Comparison of ENCODE assay signal across 22 cellular contexts in the genomic region with DNA sequence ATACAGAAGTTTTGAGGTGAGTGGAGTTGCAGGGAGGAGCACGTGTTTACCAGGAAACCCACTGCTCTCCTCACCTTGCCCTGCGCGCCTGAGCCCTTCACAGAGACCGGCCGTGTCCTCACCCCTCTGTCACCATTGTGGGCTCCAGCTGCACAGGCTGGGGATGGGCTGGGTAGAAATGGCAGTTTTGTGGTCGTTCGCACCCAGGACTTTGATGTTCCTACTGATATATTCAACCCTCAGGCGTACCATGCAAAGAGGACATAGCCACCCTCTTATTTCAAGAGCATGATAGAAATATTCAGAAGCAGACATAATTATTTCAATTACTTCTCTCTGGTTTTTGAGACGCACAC.
DNase-seq lines count a peak whose midpoint lies in the region; ATAC-seq, FAIRE-seq and TF ChIP-seq lines count a peak whose summit lies in the region.
"Had no signal": no experiment of that assay in that cellular context is flagged by ENCODE, and none has a peak within 500 bp of the region (broad histone marks: within the 10 kb centered on the region; RNA-seq: fewer than 3 reads in every experiment).

No MANE protein-coding gene starts in this region.

- FAIRE-seq in pancreas (lab: Jason Lieb, UNC), result no peak
- FAIRE-seq: G401.6, GM12891, HTR-8/SVneo had no signal

- H3K4me1 Mint-ChIP-seq in HFFc6 (ENCODE audit: low read depth), result peaks cover 25% of the 10 kb centered on the region
- H3K4me1 Mint-ChIP-seq: B cell; CD4-positive, CD25-positive, alpha-beta regulatory T cell; CD8-positive, alpha-beta memory T cell had no signal

- no peak overlapping the region for H3K23ac ChIP-seq in mesenchymal stem cell (ENCODE audit: low read length in 2 of 2)

- DNase-seq in HFFc6 (no peak), SK-N-MC (ENCODE audit: low read depth, low spot score) (peak; percentile 30), mesenchymal stem cell (no peak), spleen (peak; percentile 38), pancreas (no peak)
- no peak for DNase-seq in activated CD4-positive, alpha-beta T cell treated with anti-CD3 and anti-CD28 coated beads, Interleukin-2, amount 50 U/mL, for 1 hour
- DNase-seq: CD4-positive, CD25-positive, alpha-beta regulatory T cell; CD8-positive, alpha-beta memory T cell; COR-L47; DMS 273 treated with DMSO at 0.1 percent for 48 hours; DMS53; H7; IMR-90; KBM-7 had no signal

- H3K27ac Mint-ChIP-seq in HFFc6, result no peak overlapping the region; the same call in 1 of the 2 replicates
- H3K27ac Mint-ChIP-seq: B cell; CD4-positive, CD25-positive, alpha-beta regulatory T cell; CD8-positive, alpha-beta memory T cell; GM23338 had no signal

- no peak overlapping the region for H2BK120ac ChIP-seq in mesenchymal stem cell (ENCODE audit: low read depth, low read length)

- H4K91ac ChIP-seq in mesenchymal stem cell (ENCODE audit: low read length), result no peak overlapping the region

- H3K36me3 ChIP-seq in SK-N-MC (ENCODE audit: insufficient read depth, low read length), result no peaks in the 10 kb centered on the region
- H3K36me3 ChIP-seq in mesenchymal stem cell (ENCODE audit: control insufficient read depth in 1 of 2, insufficient read depth in 2 of 2, low read depth in 1 of 2, low read length in 2 of 2), result no peaks in the 10 kb centered on the region
- H3K36me3 ChIP-seq in spleen, result no peaks in the 10 kb centered on the region
- H3K36me3 ChIP-seq in pancreas, result no peaks in the 10 kb centered on the region

- H3K4ac ChIP-seq in mesenchymal stem cell (ENCODE audit: low read depth in 1 of 2, low read length in 2 of 2), result no peak overlapping the region

- peak overlapping the region; percentile 9 for H2BK5ac ChIP-seq in mesenchymal stem cell (ENCODE audit: low read depth, low read length, poor library complexity, severe bottlenecking)

- H2AFZ ChIP-seq in mesenchymal stem cell (ENCODE audit: low read depth, low read length), result no peak overlapping the region
- H2AFZ ChIP-seq: GM23338 had no signal

- no peaks in the 10 kb centered on the region for H3K36me3 Mint-ChIP-seq in HFFc6 (ENCODE audit: low read depth)
- H3K36me3 Mint-ChIP-seq: CD4-positive, CD25-positive, alpha-beta regulatory T cell; CD8-positive, alpha-beta memory T cell had no signal

- no peak overlapping the region for H2BK12ac ChIP-seq in mesenchymal stem cell (ENCODE audit: low read length in 2 of 2)

- H3K4me3 ChIP-seq in SK-N-MC (peak overlapping the region; percentile 45), mesenchymal stem cell (ENCODE audit: insufficient read depth in 1 of 2, low read depth in 1 of 2, low read length in 2 of 2) (peak overlapping the region in 1 of 2 experiments; percentile 20), spleen (no peak overlapping the region), pancreas (no peak overlapping the region)
- H3K4me3 ChIP-seq: BLaER1 treated with 17β-estradiol and CSF1 and Interleukin-3, amounts not matched to agents 10 nM and 100 nM; GM23338 had no signal

- H3K14ac ChIP-seq in mesenchymal stem cell (ENCODE audit: low read length in 2 of 2), result no peak overlapping the region

- no peak for TF ChIP-seq POLR2A in spleen (IDR thresholded peaks at IDR 0.05)

- H3K27me3 ChIP-seq in mesenchymal stem cell (ENCODE audit: control insufficient read depth in 1 of 2, insufficient read depth in 1 of 2, low read length in 2 of 2) (no peaks in the 10 kb centered on the region), spleen (replicated peaks in 1 of 7) (no peaks in the 10 kb centered on the region), pancreas (no peaks in the 10 kb centered on the region)
- H3K27me3 ChIP-seq: BLaER1 treated with 17β-estradiol and CSF1 and Interleukin-3, amounts not matched to agents 10 nM and 100 nM had no signal

- H3K4me3 Mint-ChIP-seq in HFFc6, result peak overlapping the region; percentile 38; the same call in 1 of the 2 replicates
- H3K4me3 Mint-ChIP-seq: B cell; CD4-positive, CD25-positive, alpha-beta regulatory T cell; CD8-positive, alpha-beta memory T cell; GM23338 had no signal

- peak overlapping the region; percentile 21 for H2AK5ac ChIP-seq in mesenchymal stem cell (ENCODE audit: low read length, severe bottlenecking)

- no peak overlapping the region for H4K8ac ChIP-seq in mesenchymal stem cell (ENCODE audit: low read length)

- no peak overlapping the region for H2BK15ac ChIP-seq in mesenchymal stem cell (ENCODE audit: low read depth, poor library complexity, severe bottlenecking)

- no peaks in the 10 kb centered on the region for H3K9me3 ChIP-seq in SK-N-MC (ENCODE audit: low read depth, low read length)
- H3K9me3 ChIP-seq in mesenchymal stem cell (ENCODE audit: control insufficient read depth, low read length), result no peaks in the 10 kb centered on the region
- no peaks in the 10 kb centered on the region for H3K9me3 ChIP-seq in spleen
- H3K9me3 ChIP-seq in pancreas, result no peaks in the 10 kb centered on the region
- H3K9me3 ChIP-seq: BLaER1 treated with 17β-estradiol and CSF1 and Interleukin-3, amounts not matched to agents 10 nM and 100 nM had no signal

- peak overlapping the region; percentile 60; the same call in 1 of the 2 replicates for H3K27ac ChIP-seq in SK-N-MC
- peak overlapping the region; percentile 68 for H3K27ac ChIP-seq in mesenchymal stem cell (ENCODE audit: low read length, poor library complexity, severe bottlenecking)
- no peak overlapping the region for H3K27ac ChIP-seq in spleen
- H3K27ac ChIP-seq in pancreas, result no peak overlapping the region
- H3K27ac ChIP-seq: BLaER1 treated with 17β-estradiol and CSF1 and Interleukin-3, amounts not matched to agents 10 nM and 100 nM had no signal

- H3K27me3 Mint-ChIP-seq in HFFc6 (ENCODE audit: insufficient read depth), result no peaks in the 10 kb centered on the region; the same call in 1 of the 2 replicates

- WGBS in mesenchymal stem cell, result 96% methylated on average over 5 of the region's 9 CpGs
- 82 to 85% (median 83%) methylated on average over 9 of the region's 9 CpGs for WGBS in spleen, 5 donors
- 92 to 99% methylated on average over 9 of the region's 9 CpGs for WGBS in pancreas, 2 donors

- H3K9ac ChIP-seq in SK-N-MC (ENCODE audit: insufficient read length), result no peak overlapping the region
- H3K9ac ChIP-seq in mesenchymal stem cell (ENCODE audit: low read length), result no peak overlapping the region
- H3K9ac ChIP-seq: BLaER1 treated with 17β-estradiol and CSF1 and Interleukin-3, amounts not matched to agents 10 nM and 100 nM had no signal

- no peak overlapping the region for H3K18ac ChIP-seq in mesenchymal stem cell (ENCODE audit: low read depth in 1 of 2, low read length in 2 of 2)

- no peak for TF ChIP-seq CTCF in HFFc6 (IDR thresholded peaks at IDR 0.05)
- TF ChIP-seq CTCF in spleen (IDR thresholded peaks at IDR 0.05 in 8 of 11, conservative IDR thresholded peaks at IDR 0.05 in 3 of 11), result no peak
- TF ChIP-seq CTCF in pancreas (IDR thresholded peaks at IDR 0.05), result no peak

- H3K4me2 ChIP-seq in mesenchymal stem cell (ENCODE audit: low read length, poor library complexity, severe bottlenecking), result no peak overlapping the region
- H3K4me2 ChIP-seq: BLaER1 treated with 17β-estradiol and CSF1 and Interleukin-3, amounts not matched to agents 10 nM and 100 nM; GM23338 had no signal

- ATAC-seq in HG02885 (IDR thresholded peaks at IDR 0.05; ENCODE audit: poor library complexity, unreplicated experiment) (no peak), pancreas (no peak)
- ATAC-seq: GM23338, HCT116 had no signal

- peaks cover 33% of the 10 kb centered on the region for H3K4me1 ChIP-seq in mesenchymal stem cell (ENCODE audit: control insufficient read depth, insufficient read depth, low read depth, low read length)
- no peaks in the 10 kb centered on the region for H3K4me1 ChIP-seq in spleen
- H3K4me1 ChIP-seq in pancreas, result no peaks in the 10 kb centered on the region

- intact Hi-C loops in spleen (cut with DNase I; ENCODE audit: low total_unique reads) (no loop called here), pancreas (cut with DNase I) (no loop called here)

- H3K79me1 ChIP-seq in mesenchymal stem cell (replicated peaks; ENCODE audit: low read length, poor library complexity, severe bottlenecking), result peaks cover 4% of the 10 kb centered on the region

- H3K9me3 Mint-ChIP-seq in HFFc6, result no peaks in the 10 kb centered on the region; the same call in 1 of the 2 replicates
- H3K9me3 Mint-ChIP-seq: CD8-positive, alpha-beta memory T cell; GM23338 had no signal

Comparison
In these comparisons a context has a peak if more than half of its experiments do, and no peak if none do; other contexts are left out.
1. DNase-seq: peak in SK-N-MC (single experiment) and spleen (single experiment); none in HFFc6 (single experiment), mesenchymal stem cell (single experiment), activated CD4-positive, alpha-beta T cell treated with anti-CD3 and anti-CD28 coated beads, Interleukin-2, amount 50 U/mL, for 1 hour (single experiment) and pancreas (0 of 6).
2. H3K27ac ChIP-seq: peak in SK-N-MC (single experiment) and mesenchymal stem cell (single experiment); none in spleen (0 of 8) and pancreas (0 of 4).